Comparison of ENCODE assay signal across 9 cellular contexts in the genomic region with DNA sequence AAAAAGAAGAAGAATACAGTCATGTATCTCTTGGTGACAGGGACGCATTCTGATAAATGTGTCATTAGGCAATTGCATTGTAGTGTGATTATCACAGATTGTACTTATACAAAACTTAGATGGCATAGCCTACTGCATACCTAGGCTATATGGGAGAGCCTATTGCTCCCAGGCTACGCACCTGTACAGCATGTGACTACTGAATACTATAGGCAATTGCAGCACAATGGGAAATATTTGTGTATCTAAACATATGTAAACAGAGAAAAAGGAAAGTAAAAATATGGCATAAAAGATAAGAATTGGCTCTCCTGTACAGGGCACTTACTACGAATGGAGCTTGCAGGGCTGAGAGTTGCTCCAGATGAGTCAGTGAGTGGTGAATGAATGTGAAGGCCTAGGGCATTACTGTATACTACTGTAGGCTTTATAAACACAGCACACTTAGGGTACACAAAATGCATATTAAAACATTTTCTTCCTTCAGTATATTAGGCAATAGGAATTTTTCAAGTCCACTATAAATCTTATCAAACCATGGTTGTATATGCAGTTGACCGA. TPM values are rescaled to one million over a fixed set of nuclear protein-coding genes. Genes with fewer than 3 reads are reported as not detected.
DNase-seq lines count a peak whose midpoint lies in the region; ATAC-seq, FAIRE-seq and TF ChIP-seq lines count a peak whose summit lies in the region.
"Had no signal": no experiment of that assay in that cellular context is flagged by ENCODE, and none has a peak within 500 bp of the region (broad histone marks: within the 10 kb centered on the region; RNA-seq: fewer than 3 reads in every experiment).

No MANE protein-coding gene starts in this region.

- H3K4me1 Mint-ChIP-seq in CD4-positive, alpha-beta T cell (ENCODE audit: low read depth), result peaks cover 70% of the 10 kb centered on the region
- peaks cover 26 to 73% (median 63%) of the 10 kb centered on the region in 4 donors for H3K4me1 Mint-ChIP-seq in naive thymus-derived CD8-positive, alpha-beta T cell

- H3K27ac Mint-ChIP-seq in CD4-positive, alpha-beta T cell, result peak overlapping the region; percentile 98
- peak overlapping the region; percentile 93 to 98 (median 96) for H3K27ac Mint-ChIP-seq in naive thymus-derived CD8-positive, alpha-beta T cell

- TF ChIP-seq EP300 in GM12878 (IDR thresholded peaks at IDR 0.05; ENCODE audit: borderline replicate concordance in 1 of 2, control insufficient read depth in 1 of 2, low read depth in 2 of 2, low read length in 2 of 2), result no peak
- TF ChIP-seq EP300 in esophagus muscularis mucosa (IDR thresholded peaks at IDR 0.05), result no peak

- peaks cover 7% of the 10 kb centered on the region for H3K4me1 ChIP-seq in Karpas-422 (ENCODE audit: low read length)
- H3K4me1 ChIP-seq in GM12878 (ENCODE audit: control insufficient read depth, insufficient read depth, low read length), result peaks cover 3% of the 10 kb centered on the region; the same call in 1 of the 2 replicates
- peaks cover 4 to 25% (median 18%) of the 10 kb centered on the region in 4 donors for H3K4me1 ChIP-seq in esophagus muscularis mucosa

- H3K36me3 ChIP-seq in Karpas-422 (ENCODE audit: insufficient read depth, low read length), result no peaks in the 10 kb centered on the region
- H3K36me3 ChIP-seq in GM12878 (ENCODE audit: control insufficient read depth in 2 of 2, insufficient read depth in 2 of 2, low read length in 1 of 2), result peaks cover 5 to 27% of the 10 kb centered on the region in 2 experiments
- H3K36me3 ChIP-seq in esophagus muscularis mucosa, result peaks cover 36 to 50% (median 37%) of the 10 kb centered on the region in 4 donors

- no peak for TF ChIP-seq POLR2A in GM12878 (IDR thresholded peaks at IDR 0.05; ENCODE audit: low read depth, low read length)
- TF ChIP-seq POLR2A in esophagus muscularis mucosa (IDR thresholded peaks at IDR 0.05; ENCODE audit: low read depth), result no peak

- H3K4me3 ChIP-seq in Karpas-422 (ENCODE audit: low read length) (no peak overlapping the region), GM12878 (no peak overlapping the region), esophagus muscularis mucosa (no peak overlapping the region)

- POLR2A ChIA-PET in CD4-positive, alpha-beta T cell (lab: Charles Lee), result interaction anchor here (0.7 to 4.0 kb wide), 7 partner anchors 13 to 868 kb away, joined by 3 to 72 read pairs (median 4); partner anchors contain the start of genes APOL6 and TOM1
- POLR2A ChIA-PET in GM12878 (lab: Charles Lee), result no interaction called here
- POLR2A ChIA-PET in naive thymus-derived CD8-positive, alpha-beta T cell (lab: Charles Lee), result interaction anchor here (0.6 to 1.2 kb wide), 5 partner anchors 8 to 103 kb away, joined by 3 to 26 read pairs (median 3); partner anchors contain the start of gene APOL6

- peaks cover 86% of the 10 kb centered on the region for H3K36me3 Mint-ChIP-seq in CD4-positive, alpha-beta T cell (ENCODE audit: low read depth)
- H3K36me3 Mint-ChIP-seq in naive thymus-derived CD8-positive, alpha-beta T cell, result peaks cover 17 to 64% (median 60%) of the 10 kb centered on the region in 3 donors

- CTCF ChIA-PET in CD4-positive, alpha-beta T cell (lab: Charles Lee), result interaction anchor here (1.1 kb wide), 1 partner anchor 13 kb away, joined by 4 read pairs; the partner anchor contains the start of gene APOL6
- CTCF ChIA-PET in GM12878 (lab: Yijun Ruan, JAX), result no interaction called here

- ATAC-seq in CD4-positive, alpha-beta T cell (ENCODE audit: poor library complexity), result peak; percentile 3
- ATAC-seq in GM12878 (0 out of 3 replicates have a peak, but pooled peaks have one; percentile 36), GM18511 (IDR thresholded peaks at IDR 0.05; ENCODE audit: unreplicated experiment) (no peak)
- ATAC-seq in naive thymus-derived CD8-positive, alpha-beta T cell, result no peak

- H3K9me2 ChIP-seq in Karpas-422 (replicated peaks; ENCODE audit: insufficient read depth, low read length), result no peaks in the 10 kb centered on the region

- TF ChIP-seq CTCF in CD4-positive, alpha-beta T cell (IDR thresholded peaks at IDR 0.05), result no peak
- TF ChIP-seq CTCF in GM12878 (IDR thresholded peaks at IDR 0.05 in 2 of 3, conservative IDR thresholded peaks at IDR 0.05 in 1 of 3; ENCODE audit: control insufficient read depth in 2 of 3, extremely low read depth in 1 of 3, insufficient read depth in 1 of 3, low read depth in 3 of 3, low read length in 3 of 3), result no peak
- TF ChIP-seq CTCF in esophagus muscularis mucosa (IDR thresholded peaks at IDR 0.05), result no peak

- RAD21 ChIA-PET in GM12878 (lab: Charles Lee; ENCODE audit: unreplicated experiment), result no interaction called here

- no peaks in the 10 kb centered on the region for H3K27me3 Mint-ChIP-seq in CD4-positive, alpha-beta T cell
- no peaks in the 10 kb centered on the region for H3K27me3 Mint-ChIP-seq in naive thymus-derived CD8-positive, alpha-beta T cell

- FAIRE-seq in GM12878 (lab: Jason Lieb, UNC), result no peak

- H3K9me3 Mint-ChIP-seq in CD4-positive, alpha-beta T cell, result peaks cover 3% of the 10 kb centered on the region
- H3K9me3 Mint-ChIP-seq in naive thymus-derived CD8-positive, alpha-beta T cell, result peaks cover 0 to 11% (median 3%) of the 10 kb centered on the region in 9 donors

- H3K9ac ChIP-seq in Karpas-422 (ENCODE audit: low read length) (no peak overlapping the region), GM12878 (ENCODE audit: control insufficient read depth, insufficient read depth, low read length) (no peak overlapping the region)

- no TSS peak for BruUV-seq in GM12878 (replicated peaks; lab: Mats Ljungman, UMichigan)

- 94% methylated on average over 4 of the region's 4 CpGs for WGBS in GM12878 (ENCODE audit: insufficient coverage, insufficient replicate concordance, low lambda C conversion rate, missing lambda C conversion rate)
- 88% methylated on average over 4 of the region's 4 CpGs for WGBS in esophagus muscularis mucosa

- no peak for TF ChIP-seq RAD21 in GM12878 (IDR thresholded peaks at IDR 0.05; ENCODE audit: insufficient read depth, low read depth, low read length)

- no peaks in the 10 kb centered on the region for H3K27me3 ChIP-seq in CD4-positive, alpha-beta T cell (ENCODE audit: control insufficient read depth, insufficient read depth, low read length)
- H3K27me3 ChIP-seq in Karpas-422 (ENCODE audit: low read length) (no peaks in the 10 kb centered on the region), GM12878 (replicated peaks in 1 of 2; ENCODE audit: control insufficient read depth in 2 of 2, insufficient read depth in 2 of 2, low read length in 1 of 2) (no peaks in the 10 kb centered on the region), esophagus muscularis mucosa (no peaks in the 10 kb centered on the region)

- SMC1A ChIA-PET in GM12878 (lab: Charles Lee; ENCODE audit: uncharacterized antibody, unreplicated experiment), result interaction anchor here (1.1 kb wide), 1 partner anchor 13 kb away, joined by 5 read pairs; the partner anchor contains the start of gene APOL6

- no peak for DNase-seq in CD4-positive, alpha-beta T cell
- DNase-seq in Karpas-422, result peak; percentile 12
- DNase-seq in GM12878 (ENCODE audit: low read depth, low spot score), result no peak
- no peak for DNase-seq in naive thymus-derived CD8-positive, alpha-beta T cell
- no peak for DNase-seq in esophagus muscularis mucosa (ENCODE audit: extremely low spot score)
- DNase-seq in NCI-H2196 (lab: John Stamatoyannopoulos, UW; ENCODE audit: unreplicated experiment), result no peak
- no peak for DNase-seq in substantia nigra (lab: John Stamatoyannopoulos, UW)

- peak overlapping the region; percentile 92 for H3K27ac ChIP-seq in CD4-positive, alpha-beta T cell (ENCODE audit: low read depth, low read length)
- H3K27ac ChIP-seq in Karpas-422 (ENCODE audit: low read length) (no peak overlapping the region), GM12878 (ENCODE audit: control insufficient read depth, insufficient read depth) (no peak overlapping the region), esophagus muscularis mucosa (replicated peaks in 1 of 4) (no peak overlapping the region), substantia nigra (ENCODE audit: low read depth, low read length, poor library complexity, severe bottlenecking) (no peak overlapping the region)

- H3K79me2 ChIP-seq in Karpas-422 (ENCODE audit: low read length) (no peaks in the 10 kb centered on the region), GM12878 (ENCODE audit: control insufficient read depth, insufficient read depth, low read length) (no peaks in the 10 kb centered on the region)

- H3K4me2 ChIP-seq in Karpas-422 (ENCODE audit: low read depth, low read length, poor library complexity, severe bottlenecking) (no peak overlapping the region), GM12878 (ENCODE audit: control insufficient read depth, insufficient read depth) (no peak overlapping the region)

- peaks cover 9% of the 10 kb centered on the region for H3K9me3 ChIP-seq in CD4-positive, alpha-beta T cell (ENCODE audit: control insufficient read depth, low read length)
- H3K9me3 ChIP-seq in Karpas-422 (ENCODE audit: low read length), result peaks cover 3% of the 10 kb centered on the region; the same call in 1 of the 2 replicates
- H3K9me3 ChIP-seq in GM12878 (replicated peaks; ENCODE audit: control insufficient read depth, insufficient read depth, low read length), result peaks cover 3% of the 10 kb centered on the region; the same call in 2 of the 3 replicates
- H3K9me3 ChIP-seq in esophagus muscularis mucosa, result peaks cover 0 to 4% (median 0%) of the 10 kb centered on the region in 4 donors

- no peaks in the 10 kb centered on the region for H4K20me1 ChIP-seq in Karpas-422 (ENCODE audit: insufficient read depth, low read depth, low read length)
- H4K20me1 ChIP-seq in GM12878 (ENCODE audit: control insufficient read depth, insufficient read depth), result no peaks in the 10 kb centered on the region

- in situ Hi-C loops in GM12878 (cut with MboI), result no loop called here

- no peak overlapping the region for H2AFZ ChIP-seq in Karpas-422 (ENCODE audit: low read length)
- H2AFZ ChIP-seq in GM12878 (ENCODE audit: control insufficient read depth, low read depth, low read length), result no peak overlapping the region

- intact Hi-C loops in CD4-positive, alpha-beta T cell (cut with DNase I, micrococcal nuclease), result loop anchor here in 1 of 2 experiments (5.0 kb wide), 1 partner anchor 34 kb away; no protein-coding TSS in a partner anchor
- intact Hi-C loops in GM12878 (cut with micrococcal nuclease; ENCODE audit: unreplicated experiment) (no loop called here), esophagus muscularis mucosa (cut with DNase I) (no loop called here)

- peak overlapping the region; percentile 30 for H3K4me3 Mint-ChIP-seq in CD4-positive, alpha-beta T cell
- H3K4me3 Mint-ChIP-seq in naive thymus-derived CD8-positive, alpha-beta T cell, result peak overlapping the region; percentile 53 to 85 (median 75)

RNA-seq across cellular contexts. Expression of gene APOL6, which starts 13.2 kb away (rescaled TPM):
- total RNA-seq in CD4-positive, alpha-beta T cell, result 10 to 100 TPM; 39.3 TPM
- 0.11 and 0.37 TPM in 2 replicates for total RNA-seq in Karpas-422 (2014; rRNA removed; shearing (Covaris generic); ENCODE audit: low replicate concordance)
- total RNA-seq in GM12878 (2013; cell fraction: nucleolus; rRNA removed), result 5.7 and 5.9 TPM in 2 replicates
- total RNA-seq in GM12878 (2014; rRNA removed) (20.7 and 26.0 TPM in 2 replicates), GM12878 (2014; rRNA removed; fragmentation: Illumina TruSeq; extraction: Trizol) (22.9 and 23.0 TPM in 2 replicates), GM12878 (2021) (16.2 and 16.9 TPM in 2 replicates), esophagus muscularis mucosa (10 to 100 TPM; 10.1 to 21.0 (median 12.1) TPM)
- 4.0 TPM for polyA plus RNA-seq in GM12878 (2011; ENCODE audit: low read depth)
- polyA plus RNA-seq in GM12878 (2011; rRNA removed) (10.4 and 13.7 TPM in 2 replicates), GM12878 (2014; fragmentation: Illumina TruSeq; extraction: Trizol) (13.2 and 15.9 TPM in 2 replicates), GM12878 (2014; fragmentation: Nextera tagmentation; extraction: Ambion mirVana) (1 to 10 TPM; 4.3 to 6.7 TPM), GM12878 (2014; rRNA removed) (7.3 and 8.2 TPM in 2 replicates), GM12878 (2016; fragmentation: Nextera tagmentation; extraction: Ambion mirVana) (1 to 10 TPM; 5.7 to 6.4 TPM)
- 6.3 and 7.1 TPM in 2 replicates for polyA plus RNA-seq in GM12878 (2011; cell fraction: cytosol; rRNA removed)
- polyA plus RNA-seq in GM12878 (2011; cell fraction: nucleus; rRNA removed), result 3.8 TPM in 2 replicates
- 4.3 and 5.8 TPM in 2 replicates for polyA plus RNA-seq in GM12878 (2012)
- 21.0 and 22.7 TPM in 2 replicates for polyA minus RNA-seq in GM12878 (2011; rRNA and poly(A)+ RNA removed)
- polyA minus RNA-seq in GM12878 (2011; cell fraction: cytosol; rRNA and poly(A)+ RNA removed), result 9.1 and 10.6 TPM in 2 replicates
- 4.7 and 5.6 TPM in 2 replicates for polyA minus RNA-seq in GM12878 (2011; cell fraction: nucleus; rRNA and poly(A)+ RNA removed)
- 10 to 100 TPM; 37.7 to 40.5 TPM for total RNA-seq in naive thymus-derived CD8-positive, alpha-beta T cell
- 10 to 100 TPM; 13.6 to 20.8 (median 15.5) TPM for polyA plus RNA-seq in naive thymus-derived CD8-positive, alpha-beta T cell

RNA-seq across cellular contexts. Expression of gene MB, which starts 44.3 kb away (rescaled TPM):
- total RNA-seq in CD4-positive, alpha-beta T cell, result not detected
- not detected in 2 replicates for total RNA-seq in Karpas-422 (2014; rRNA removed; shearing (Covaris generic); ENCODE audit: low replicate concordance)
- not detected in 2 replicates for total RNA-seq in GM12878 (2013; cell fraction: nucleolus; rRNA removed)
- total RNA-seq in GM12878 (2014; rRNA removed) (0.16 and 0.23 TPM in 2 replicates), GM12878 (2014; rRNA removed; fragmentation: Illumina TruSeq; extraction: Trizol) (0.31 TPM in 1 of 2 replicates, not detected in the other), GM12878 (2021) (0.41 TPM in 1 of 2 replicates, not detected in the other), esophagus muscularis mucosa (1 to 10 TPM in 1 of 4 donors, under 1 TPM in 1, not detected in 2; 0.63 to 3.0 TPM)
- not detected for polyA plus RNA-seq in GM12878 (2011; ENCODE audit: low read depth)
- polyA plus RNA-seq in GM12878 (2011; rRNA removed) (0.19 and 0.33 TPM in 2 replicates), GM12878 (2014; fragmentation: Illumina TruSeq; extraction: Trizol) (0.15 TPM in 1 of 2 replicates, not detected in the other), GM12878 (2014; fragmentation: Nextera tagmentation; extraction: Ambion mirVana) (under 1 TPM in 1 of 2 experiments, not detected in 1; 0.09 TPM), GM12878 (2014; rRNA removed) (0.18 and 0.24 TPM in 2 replicates), GM12878 (2016; fragmentation: Nextera tagmentation; extraction: Ambion mirVana) (not detected)
- 0.18 and 0.48 TPM in 2 replicates for polyA plus RNA-seq in GM12878 (2011; cell fraction: cytosol; rRNA removed)
- 0.31 TPM in 1 of 2 replicates, not detected in the other for polyA plus RNA-seq in GM12878 (2011; cell fraction: nucleus; rRNA removed)
- polyA plus RNA-seq in GM12878 (2012), result not detected in 2 replicates
- polyA minus RNA-seq in GM12878 (2011; rRNA and poly(A)+ RNA removed), result not detected in 2 replicates
- polyA minus RNA-seq in GM12878 (2011; cell fraction: cytosol; rRNA and poly(A)+ RNA removed), result not detected in 2 replicates
- not detected in 2 replicates for polyA minus RNA-seq in GM12878 (2011; cell fraction: nucleus; rRNA and poly(A)+ RNA removed)
- total RNA-seq in naive thymus-derived CD8-positive, alpha-beta T cell, result not detected
- not detected for polyA plus RNA-seq in naive thymus-derived CD8-positive, alpha-beta T cell

RNA-seq across cellular contexts. Expression of gene APOL5, which starts 56.2 kb away (rescaled TPM):
- total RNA-seq in CD4-positive, alpha-beta T cell, result not detected
- total RNA-seq in Karpas-422 (2014; rRNA removed; shearing (Covaris generic); ENCODE audit: low replicate concordance), result not detected in 2 replicates
- not detected in 2 replicates for total RNA-seq in GM12878 (2013; cell fraction: nucleolus; rRNA removed)
- not detected in 2 replicates for total RNA-seq in GM12878 (2014; rRNA removed)
- not detected in 2 replicates for total RNA-seq in GM12878 (2014; rRNA removed; fragmentation: Illumina TruSeq; extraction: Trizol)
- not detected in 2 replicates for total RNA-seq in GM12878 (2021)
- not detected for polyA plus RNA-seq in GM12878 (2011; ENCODE audit: low read depth)
- polyA plus RNA-seq in GM12878 (2011; rRNA removed), result not detected in 2 replicates
- polyA plus RNA-seq in GM12878 (2011; cell fraction: cytosol; rRNA removed), result not detected in 2 replicates
- polyA plus RNA-seq in GM12878 (2011; cell fraction: nucleus; rRNA removed), result not detected in 2 replicates
- polyA plus RNA-seq in GM12878 (2012), result not detected in 2 replicates
- polyA plus RNA-seq in GM12878 (2014; fragmentation: Illumina TruSeq; extraction: Trizol), result not detected in 2 replicates
- not detected for polyA plus RNA-seq in GM12878 (2014; fragmentation: Nextera tagmentation; extraction: Ambion mirVana)
- polyA plus RNA-seq in GM12878 (2014; rRNA removed), result not detected in 2 replicates
- polyA plus RNA-seq in GM12878 (2016; fragmentation: Nextera tagmentation; extraction: Ambion mirVana), result not detected
- not detected in 2 replicates for polyA minus RNA-seq in GM12878 (2011; rRNA and poly(A)+ RNA removed)
- polyA minus RNA-seq in GM12878 (2011; cell fraction: cytosol; rRNA and poly(A)+ RNA removed), result not detected in 2 replicates
- polyA minus RNA-seq in GM12878 (2011; cell fraction: nucleus; rRNA and poly(A)+ RNA removed), result not detected in 2 replicates
- total RNA-seq in naive thymus-derived CD8-positive, alpha-beta T cell, result not detected
- not detected for polyA plus RNA-seq in naive thymus-derived CD8-positive, alpha-beta T cell
- total RNA-seq in esophagus muscularis mucosa, result under 1 TPM in 1 of 4 donors, not detected in 3; 0.29 TPM
- total RNA-seq: T-helper 1 cell treated with Interleukin-12 subunit alpha and Interleukin-12 subunit beta and Interleukin-4 antibody, amounts not matched to agents 30 ng/mL and 1 ng/mL, for 36 hours had no signal

Comparison
In these comparisons a context has a peak if more than half of its experiments do, and no peak if none do; other contexts are left out.
1. ATAC-seq: peak in CD4-positive, alpha-beta T cell (single experiment) and GM12878 (single experiment); none in naive thymus-derived CD8-positive, alpha-beta T cell (0 of 2) and GM18511 (single experiment).